In the genomic region with DNA sequence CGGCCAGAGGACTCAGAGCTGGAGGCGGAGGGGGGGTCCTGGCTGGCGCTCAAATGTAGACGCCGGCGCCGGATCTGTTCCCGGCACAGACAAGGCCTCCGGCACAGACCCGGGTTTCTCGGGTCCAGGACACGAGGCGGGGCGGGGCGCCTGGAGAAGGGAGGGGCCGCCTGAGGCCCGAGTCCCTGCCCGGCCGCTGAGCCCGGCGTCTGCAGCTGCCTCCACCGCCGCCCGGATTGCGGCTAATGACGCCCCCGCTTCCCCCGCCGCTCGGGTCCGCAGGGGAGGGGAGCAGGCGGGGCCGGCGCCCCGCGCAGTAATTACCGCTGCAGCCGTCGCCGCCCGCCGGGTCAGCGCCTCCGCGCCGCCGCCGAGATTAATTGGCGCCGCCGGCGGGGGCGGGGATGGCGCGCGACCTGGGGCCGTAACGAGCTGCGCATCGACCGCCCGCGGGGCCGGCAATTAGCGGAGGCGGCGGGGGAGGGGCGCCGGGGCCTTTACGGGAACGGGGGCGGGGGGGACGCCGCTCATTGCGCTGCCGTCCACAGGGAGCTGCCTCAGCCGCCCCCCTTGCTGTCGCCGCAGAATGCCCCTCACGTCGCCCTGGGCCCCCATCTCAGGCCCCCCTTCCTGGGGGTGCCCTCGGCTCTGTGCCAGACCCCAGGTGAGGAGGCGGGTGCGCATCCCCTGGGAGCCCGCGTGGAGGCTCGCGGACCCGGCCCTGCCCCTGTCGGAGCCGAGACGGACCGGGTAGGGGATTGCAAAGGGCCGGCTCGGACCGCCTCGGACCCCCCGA, we compare ENCODE assay signal across 8 cellular contexts. TPM values are rescaled to one million over a fixed set of nuclear protein-coding genes. Genes with fewer than 3 reads are reported as not detected.
DNase-seq lines count a peak whose midpoint lies in the region; ATAC-seq and TF ChIP-seq lines count a peak whose summit lies in the region.

No MANE protein-coding gene starts in this region.

- CTCF ChIA-PET in IMR-90 (lab: Yijun Ruan, JAX) = no interaction called here

- TF ChIP-seq CTCF in IMR-90 (conservative IDR thresholded peaks at IDR 0.05; ENCODE audit: low read depth, low read length) = no peak

- H3K4me3 Mint-ChIP-seq in effector memory CD8-positive, alpha-beta T cell = peak overlapping the region; percentile 84 to 85

- H4K20me1 ChIP-seq in IMR-90 (ENCODE audit: insufficient read depth, low read length) = peaks cover 16% of the 10 kb centered on the region

- BruUV-seq in IMR-90 (replicated peaks; lab: Mats Ljungman, UMichigan) = no TSS peak

- H2BK12ac ChIP-seq in mesenchymal stem cell (ENCODE audit: low read length in 2 of 2) = peak overlapping the region in 1 of 2 experiments; percentile 74

- peak overlapping the region; percentile 81 for H3K4ac ChIP-seq in IMR-90 (ENCODE audit: low read depth, low read length)
- peak overlapping the region in 1 of 2 experiments; percentile 32 for H3K4ac ChIP-seq in mesenchymal stem cell (ENCODE audit: low read depth in 1 of 2, low read length in 2 of 2)

- dilution Hi-C loops in IMR-90 (cut with HindIII; ENCODE audit: low sequenced_read_pairs, unreplicated experiment) = no loop called here

- WGBS in IMR-90 (ENCODE audit: extremely low coverage in 2 of 2, insufficient read length in 1 of 2), 2 experiments = 1% methylated on average over 37 of the region's 98 CpGs; no CpG with 5 or more reads in 1 of the 2 experiments
- under 1% methylated on average over 41 of the region's 98 CpGs for WGBS in mesenchymal stem cell

- H4K5ac ChIP-seq in IMR-90 (ENCODE audit: low read depth, low read length) = peak overlapping the region; percentile 16; the same call in 1 of the 2 replicates

- peaks cover 7 to 10% of the 10 kb centered on the region in 2 donors for H3K4me1 Mint-ChIP-seq in effector memory CD8-positive, alpha-beta T cell (ENCODE audit: low read depth in 2 of 2)

- peaks cover 22 to 49% of the 10 kb centered on the region in 2 donors for H3K27me3 Mint-ChIP-seq in effector memory CD8-positive, alpha-beta T cell

- no peak overlapping the region for H3K27ac Mint-ChIP-seq in effector memory CD8-positive, alpha-beta T cell

- in situ Hi-C loops in Caki2 (cut with HindIII; ENCODE audit: low pct_unique_long_range_greater_than_20kb, low sequenced_read_pairs) (no loop called here), IMR-90 (cut with MboI; ENCODE audit: low sequenced_read_pairs) (no loop called here)

- H3K9ac ChIP-seq in IMR-90 (ENCODE audit: low read depth, low read length) (peak overlapping the region; percentile 26; the same call in 1 of the 2 replicates), mesenchymal stem cell (ENCODE audit: low read length) (no peak overlapping the region)

- peaks cover 7% of the 10 kb centered on the region for H3K36me3 Mint-ChIP-seq in effector memory CD8-positive, alpha-beta T cell (ENCODE audit: insufficient read depth)

- H3K27ac ChIP-seq in IMR-90 (ENCODE audit: insufficient read depth, low read length) = peak overlapping the region; percentile 43
- H3K27ac ChIP-seq in mesenchymal stem cell (ENCODE audit: low read length, poor library complexity, severe bottlenecking) = no peak overlapping the region

- POLR2A ChIA-PET in IMR-90 (lab: Charles Lee; ENCODE audit: unreplicated experiment) = no interaction called here

- H3K4me1 ChIP-seq in IMR-90 (ENCODE audit: control insufficient read depth, insufficient read depth, low read length) (peaks cover 52% of the 10 kb centered on the region), mesenchymal stem cell (ENCODE audit: control insufficient read depth, insufficient read depth, low read depth, low read length) (peaks cover 70% of the 10 kb centered on the region)

- H2AK5ac ChIP-seq in IMR-90 (ENCODE audit: low read depth, low read length) (no peak overlapping the region), mesenchymal stem cell (ENCODE audit: low read length, severe bottlenecking) (no peak overlapping the region)

- ATAC-seq in IMR-90 (ENCODE audit: low read depth) = peak; percentile 42
- ATAC-seq in effector memory CD8-positive, alpha-beta T cell (replicated peaks) = peak; percentile 30
- no peak for ATAC-seq in GM21367 (IDR thresholded peaks at IDR 0.05; ENCODE audit: unreplicated experiment)
- ATAC-seq in GM21737 (IDR thresholded peaks at IDR 0.05; ENCODE audit: unreplicated experiment) = no peak
- ATAC-seq in GM21526 (IDR thresholded peaks at IDR 0.05; ENCODE audit: low FRiP score, unreplicated experiment) = no peak

- H2AK9ac ChIP-seq in IMR-90 (replicated peaks; ENCODE audit: low read depth, low read length, poor library complexity) = peak overlapping the region; percentile 83

- no peak overlapping the region for H3K23ac ChIP-seq in IMR-90 (ENCODE audit: low read depth, low read length)
- H3K23ac ChIP-seq in mesenchymal stem cell (ENCODE audit: low read length in 2 of 2) = no peak overlapping the region

- H2AFZ ChIP-seq in IMR-90 (replicated peaks; ENCODE audit: low read length, poor library complexity) = peak overlapping the region; percentile 66
- no peak overlapping the region for H2AFZ ChIP-seq in mesenchymal stem cell (ENCODE audit: low read depth, low read length)

- H3K27me3 ChIP-seq in IMR-90 (ENCODE audit: control insufficient read depth, insufficient read depth, low read length) = no peaks in the 10 kb centered on the region
- H3K27me3 ChIP-seq in mesenchymal stem cell (ENCODE audit: control insufficient read depth in 1 of 2, insufficient read depth in 1 of 2, low read length in 2 of 2) = peaks cover 14 to 21% of the 10 kb centered on the region in 2 experiments

- peak overlapping the region; percentile 87; the same call in 1 of the 2 replicates for H2BK120ac ChIP-seq in IMR-90 (ENCODE audit: low read depth, low read length)
- peak overlapping the region; percentile 74 for H2BK120ac ChIP-seq in mesenchymal stem cell (ENCODE audit: low read depth, low read length)

- H2BK20ac ChIP-seq in IMR-90 (ENCODE audit: low read depth, low read length) = peak overlapping the region; percentile 20; the same call in 1 of the 2 replicates

- TF ChIP-seq POLR2A in IMR-90 (IDR thresholded peaks at IDR 0.05; ENCODE audit: low read depth, low read length) = no peak

- H2BK5ac ChIP-seq in IMR-90 (ENCODE audit: low read depth, low read length, poor library complexity, severe bottlenecking) (no peak overlapping the region), mesenchymal stem cell (ENCODE audit: low read depth, low read length, poor library complexity, severe bottlenecking) (no peak overlapping the region)

- H4K91ac ChIP-seq in IMR-90 (ENCODE audit: insufficient read depth, low read depth, low read length) (peak overlapping the region; percentile 89; the same call in 1 of the 2 replicates), mesenchymal stem cell (ENCODE audit: low read length) (peak overlapping the region; percentile 58)

- intact Hi-C loops in IMR-90 (cut with micrococcal nuclease) = loop anchor here (1.0 to 2.0 kb wide), 2 partner anchors 17 to 29 kb away; no protein-coding TSS in a partner anchor

- no peak for TF ChIP-seq RAD21 in IMR-90 (IDR thresholded peaks at IDR 0.05; ENCODE audit: low read length)

- no peak overlapping the region for H2BK15ac ChIP-seq in IMR-90 (ENCODE audit: low read depth, low read length)
- peak overlapping the region; percentile 56 for H2BK15ac ChIP-seq in mesenchymal stem cell (ENCODE audit: low read depth, poor library complexity, severe bottlenecking)

- H3K4me3 ChIP-seq in IMR-90 (ENCODE audit: insufficient read depth, low read depth, low read length) = peak overlapping the region; percentile 42
- H3K4me3 ChIP-seq in mesenchymal stem cell (ENCODE audit: insufficient read depth in 1 of 2, low read depth in 1 of 2, low read length in 2 of 2) = peak overlapping the region in 1 of 2 experiments; percentile 41

- no peaks in the 10 kb centered on the region for H3K9me1 ChIP-seq in IMR-90 (ENCODE audit: insufficient read depth, low read length)

- H3K79me1 ChIP-seq in IMR-90 (ENCODE audit: low read depth in 1 of 2, low read length in 2 of 2) = 0 out of 4 replicates have a peak, but pooled peaks cover 0 to 5% of the 10 kb centered on the region in 2 experiments
- no peaks in the 10 kb centered on the region for H3K79me1 ChIP-seq in mesenchymal stem cell (replicated peaks; ENCODE audit: low read length, poor library complexity, severe bottlenecking)

- H3K9me3 Mint-ChIP-seq in effector memory CD8-positive, alpha-beta T cell = no peaks in the 10 kb centered on the region

- H3K36me3 ChIP-seq in IMR-90 (ENCODE audit: control insufficient read depth, insufficient read depth, low read length) (peaks cover 16% of the 10 kb centered on the region), mesenchymal stem cell (ENCODE audit: control insufficient read depth in 1 of 2, insufficient read depth in 2 of 2, low read depth in 1 of 2, low read length in 2 of 2) (peaks cover 15 to 26% of the 10 kb centered on the region in 2 experiments)

- peak overlapping the region; percentile 44; the same call in 1 of the 2 replicates for H3K56ac ChIP-seq in IMR-90 (ENCODE audit: extremely low read depth, insufficient read depth, low read length)

- H4K8ac ChIP-seq in IMR-90 (ENCODE audit: low read depth in 2 of 2, low read length in 2 of 2) = peak overlapping the region; percentile 43 to 56; a peak in 2 of 4 replicates
- H4K8ac ChIP-seq in mesenchymal stem cell (ENCODE audit: low read length) = peak overlapping the region; percentile 63

- H3K14ac ChIP-seq in IMR-90 (replicated peaks; ENCODE audit: low read depth, low read length) (no peak overlapping the region), mesenchymal stem cell (ENCODE audit: low read length in 2 of 2) (no peak overlapping the region)

- H3K18ac ChIP-seq in IMR-90 (ENCODE audit: low read depth, low read length) (peak overlapping the region; percentile 23; the same call in 1 of the 2 replicates), mesenchymal stem cell (ENCODE audit: low read depth in 1 of 2, low read length in 2 of 2) (peak overlapping the region; percentile 40 to 67)

- H3K9me3 ChIP-seq in IMR-90 (ENCODE audit: control insufficient read depth, insufficient read depth, low read length) (no peaks in the 10 kb centered on the region), mesenchymal stem cell (ENCODE audit: control insufficient read depth, low read length) (no peaks in the 10 kb centered on the region)

- DNase-seq in Caki2 (ENCODE audit: low read depth) (peak; percentile 93), IMR-90 (peak; percentile 51), SHP77 treated with DMSO at 0.1 percent for 48 hours (lab: John Stamatoyannopoulos, UW) (peak; percentile 30), mesenchymal stem cell (peak; percentile 85)
- DNase-seq in effector memory CD8-positive, alpha-beta T cell = no peak

- H3K4me2 ChIP-seq in IMR-90 (ENCODE audit: low read depth, low read length) = peak overlapping the region; percentile 72
- peak overlapping the region; percentile 68 for H3K4me2 ChIP-seq in mesenchymal stem cell (ENCODE audit: low read length, poor library complexity, severe bottlenecking)

RNA-seq across cellular contexts. Expression of a gene that starts 17.3 kb away (rescaled TPM):
- total RNA-seq in Caki2 (2014; rRNA removed; shearing (Covaris generic); ENCODE audit: low replicate concordance) = 136 and 140 TPM in 2 replicates
- total RNA-seq in IMR-90 (2012; rRNA removed) = 105 and 106 TPM in 2 replicates
- 74.2 and 75.7 TPM in 2 replicates for polyA plus RNA-seq in IMR-90 (2012; rRNA removed)
- polyA plus RNA-seq in IMR-90 (2012; cell fraction: cytosol; rRNA removed) = 54.0 and 63.6 TPM in 2 replicates
- polyA plus RNA-seq in IMR-90 (2012; cell fraction: nucleus; rRNA removed; ENCODE audit: low replicate concordance) = 86.7 and 138 TPM in 2 replicates
- 32.5 TPM for polyA plus RNA-seq in mesenchymal stem cell (2013, experiment 1 of 2)
- 33.0 TPM for polyA plus RNA-seq in mesenchymal stem cell (2013, experiment 2 of 2)

RNA-seq across cellular contexts. Expression of a gene that starts 18.1 kb away (rescaled TPM):
- total RNA-seq in Caki2 (2014; rRNA removed; shearing (Covaris generic); ENCODE audit: low replicate concordance) = 69.4 and 98.9 TPM in 2 replicates
- 5.9 and 6.9 TPM in 2 replicates for total RNA-seq in IMR-90 (2012; rRNA removed)
- 22.9 and 31.9 TPM in 2 replicates for polyA plus RNA-seq in IMR-90 (2012; rRNA removed)
- 7.3 and 10.5 TPM in 2 replicates for polyA plus RNA-seq in IMR-90 (2012; cell fraction: cytosol; rRNA removed)
- 30.0 and 141 TPM in 2 replicates for polyA plus RNA-seq in IMR-90 (2012; cell fraction: nucleus; rRNA removed; ENCODE audit: low replicate concordance)
- polyA plus RNA-seq in mesenchymal stem cell (2013, experiment 1 of 2) = 2.2 TPM
- 1.9 TPM for polyA plus RNA-seq in mesenchymal stem cell (2013, experiment 2 of 2)

RNA-seq across cellular contexts. Expression of a gene that starts 18.6 kb away (rescaled TPM):
- total RNA-seq in Caki2 (2014; rRNA removed; shearing (Covaris generic); ENCODE audit: low replicate concordance) = 3.3 and 7.4 TPM in 2 replicates
- total RNA-seq in IMR-90 (2012; rRNA removed) = 3.4 and 3.6 TPM in 2 replicates
- 41.0 and 50.7 TPM in 2 replicates for polyA plus RNA-seq in IMR-90 (2012; rRNA removed)
- polyA plus RNA-seq in IMR-90 (2012; cell fraction: cytosol; rRNA removed) = 14.1 and 16.5 TPM in 2 replicates
- polyA plus RNA-seq in IMR-90 (2012; cell fraction: nucleus; rRNA removed; ENCODE audit: low replicate concordance) = 305 and 1,032 TPM in 2 replicates
- 11.5 TPM for polyA plus RNA-seq in mesenchymal stem cell (2013, experiment 1 of 2)
- 12.5 TPM for polyA plus RNA-seq in mesenchymal stem cell (2013, experiment 2 of 2)

RNA-seq across cellular contexts. Expression of a gene that starts 24.5 kb away (rescaled TPM):
- total RNA-seq in Caki2 (2014; rRNA removed; shearing (Covaris generic); ENCODE audit: low replicate concordance) = 0.17 and 2.3 TPM in 2 replicates
- total RNA-seq in IMR-90 (2012; rRNA removed) = 0.28 and 0.54 TPM in 2 replicates
- 2.1 and 2.3 TPM in 2 replicates for polyA plus RNA-seq in IMR-90 (2012; rRNA removed)
- 0.66 and 1.7 TPM in 2 replicates for polyA plus RNA-seq in IMR-90 (2012; cell fraction: cytosol; rRNA removed)
- 8.1 and 24.8 TPM in 2 replicates for polyA plus RNA-seq in IMR-90 (2012; cell fraction: nucleus; rRNA removed; ENCODE audit: low replicate concordance)
- 0.75 TPM for polyA plus RNA-seq in mesenchymal stem cell (2013, experiment 1 of 2)
- 0.60 TPM for polyA plus RNA-seq in mesenchymal stem cell (2013, experiment 2 of 2)

RNA-seq across cellular contexts. Expression of a gene that starts 40.1 kb away (rescaled TPM):
- 0.20 TPM in 1 of 2 replicates, not detected in the other for total RNA-seq in Caki2 (2014; rRNA removed; shearing (Covaris generic); ENCODE audit: low replicate concordance)
- total RNA-seq in IMR-90 (2012; rRNA removed) = not detected in 2 replicates
- polyA plus RNA-seq in IMR-90 (2012; rRNA removed) = not detected in 2 replicates
- not detected in 2 replicates for polyA plus RNA-seq in IMR-90 (2012; cell fraction: cytosol; rRNA removed)
- polyA plus RNA-seq in IMR-90 (2012; cell fraction: nucleus; rRNA removed; ENCODE audit: low replicate concordance) = 0.02 and 0.03 TPM in 2 replicates
- not detected for polyA plus RNA-seq in mesenchymal stem cell (2013, experiment 1 of 2)
- not detected for polyA plus RNA-seq in mesenchymal stem cell (2013, experiment 2 of 2)

Comparison
In these comparisons a context has a peak if more than half of its experiments do, and no peak if none do; other contexts are left out.
1. DNase-seq: peak in Caki2 (single experiment), IMR-90 (single experiment), SHP77 treated with DMSO at 0.1 percent for 48 hours (single experiment) and mesenchymal stem cell (single experiment); none in effector memory CD8-positive, alpha-beta T cell (0 of 3).
2. ATAC-seq: peak in IMR-90 (single experiment) and effector memory CD8-positive, alpha-beta T cell (single experiment); none in GM21367 (single experiment), GM21737 (single experiment) and GM21526 (single experiment).